Comparison of ENCODE assay signal across 11 cellular contexts in the genomic region with DNA sequence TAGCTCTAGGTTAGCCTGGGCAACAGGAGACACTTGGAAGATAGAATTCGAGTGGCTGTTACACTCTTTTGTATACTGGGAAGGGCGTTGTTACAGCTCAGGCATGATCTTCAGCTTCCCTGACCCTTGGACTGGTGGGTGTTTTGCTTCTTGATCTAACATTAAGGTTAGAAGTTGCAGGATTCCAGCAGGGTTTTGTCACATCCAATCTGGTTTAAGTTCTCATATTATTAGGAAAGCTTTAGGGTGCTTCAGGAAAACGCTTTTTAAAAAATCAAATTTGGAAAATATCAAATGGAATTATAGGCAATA. TPM values are rescaled to one million over a fixed set of nuclear protein-coding genes. Genes with fewer than 3 reads are reported as not detected.
DNase-seq lines count a peak whose midpoint lies in the region; ATAC-seq, FAIRE-seq and TF ChIP-seq lines count a peak whose summit lies in the region.
"Not testable (repeated sequence)": the region's sequence is repeated elsewhere in the genome, so short reads cannot be mapped to it uniquely, and the experiment has no call there.
"Had no signal": no experiment of that assay in that cellular context is flagged by ENCODE, and none has a peak within 500 bp of the region (broad histone marks: within the 10 kb centered on the region; RNA-seq: fewer than 3 reads in every experiment).

No MANE protein-coding gene starts in this region.

- H3K4me1 ChIP-seq in A549: peaks cover 29% of the 10 kb centered on the region
- H3K4me1 ChIP-seq in PC-9 (replicated peaks; ENCODE audit: insufficient read depth); thoracic aorta (ENCODE audit: control insufficient read depth in 1 of 2, low read depth in 2 of 2): not testable (repeated sequence)

- H3K27me3 ChIP-seq in PC-9 (ENCODE audit: insufficient read depth, low read depth); thoracic aorta (replicated peaks; ENCODE audit: insufficient read depth): not testable (repeated sequence)

- FAIRE-seq in A549 (lab: Jason Lieb, UNC): not testable (repeated sequence)

- H3K4me3 Mint-ChIP-seq in HFFc6 (peak overlapping the region; percentile 67), brain (peak overlapping the region in 4 of 5 experiments; percentile 62 to 75 (median 69)), nephron (peak overlapping the region; percentile 49 to 70 (median 68))
- peak overlapping the region; percentile 22 for H3K4me3 Mint-ChIP-seq in activated CD8-positive, alpha-beta T cell treated with anti-CD3 and anti-CD28 coated beads, Interleukin-2, amount 10 ng/mL, durations not matched to agents 7 days and 5 days

- CTCF ChIA-PET in A549 (lab: Yijun Ruan, JAX): interaction anchor here (1.6 to 5.9 kb wide), 2 partner anchors 13 to 18 kb away, joined by 5 to 41 read pairs; no protein-coding TSS in a partner anchor
- CTCF ChIA-PET in PC-9 (lab: Charles Lee): not testable (repeated sequence)
- CTCF ChIA-PET in activated CD8-positive, alpha-beta T cell treated with anti-CD3 and anti-CD28 coated beads, Interleukin-2, amount 10 ng/mL, durations not matched to agents 7 days and 5 days (lab: Charles Lee): interaction anchor here (1.2 to 3.6 kb wide), 2 partner anchors 13 to 73 kb away, joined by 3 to 11 read pairs; no protein-coding TSS in a partner anchor

- intact Hi-C loops in PC-9 (cut with micrococcal nuclease; ENCODE audit: unreplicated experiment): not testable (repeated sequence)

- H3K4me2 ChIP-seq in A549 (peak overlapping the region; percentile 90), PC-9 (peak overlapping the region; percentile 90; the same call in 1 of the 2 replicates)

- POLR2A ChIA-PET in A549 (lab: Yijun Ruan, JAX): interaction anchor here (4.6 kb wide), 1 partner anchor 13 kb away, joined by 106 read pairs; no protein-coding TSS in a partner anchor
- POLR2A ChIA-PET in PC-9 (lab: Charles Lee; ENCODE audit: unreplicated experiment): not testable (repeated sequence)
- POLR2A ChIA-PET in activated CD8-positive, alpha-beta T cell treated with anti-CD3 and anti-CD28 coated beads, Interleukin-2, amount 10 ng/mL, durations not matched to agents 7 days and 5 days (lab: Charles Lee): interaction anchor here (2.7 kb wide), 1 partner anchor 13 kb away, joined by 207 read pairs; no protein-coding TSS in a partner anchor

- not testable (repeated sequence) for H4K20me1 ChIP-seq in PC-9 (ENCODE audit: insufficient read depth)

- TF ChIP-seq RAD21 in A549 (conservative IDR thresholded peaks at IDR 0.05 in 1 of 2, IDR thresholded peaks at IDR 0.05 in 1 of 2): not testable (repeated sequence)

- H3K4me3 ChIP-seq in A549, thoracic aorta: not testable (repeated sequence)
- 0 out of 2 replicates have a peak overlapping the region, but pooled peaks have one; percentile 58 for H3K4me3 ChIP-seq in PC-9

- not testable (repeated sequence) for TF ChIP-seq POLR2A in A549 (IDR thresholded peaks at IDR 0.05; ENCODE audit: low read length)

- DNase-seq in A549 (ENCODE audit: low read depth in 1 of 2, low spot score in 1 of 2): peak in 1 of 2 experiments; percentile 46
- not testable (repeated sequence) for DNase-seq in HFFc6; PC-9; left lobe of liver (ENCODE audit: low spot score); thoracic aorta (ENCODE audit: low spot score)
- peak; percentile 10 for DNase-seq in activated CD8-positive, alpha-beta T cell treated with anti-CD3 and anti-CD28 coated beads, Interleukin-2, amount 10 ng/mL, durations not matched to agents 7 days and 5 days

- not testable (repeated sequence) for H3K36me3 Mint-ChIP-seq in HFFc6 (ENCODE audit: low read depth); activated CD8-positive, alpha-beta T cell treated with anti-CD3 and anti-CD28 coated beads, Interleukin-2, amount 10 ng/mL, durations not matched to agents 7 days and 5 days (ENCODE audit: low read depth); brain; nephron (ENCODE audit: low read depth)

- H3F3A ChIP-seq in PC-9 (ENCODE audit: insufficient read depth, low read depth): peaks cover 14% of the 10 kb centered on the region

- ATAC-seq in A549 (peak in 1 of 2 experiments; percentile 44; a peak in 3 of 6 replicates), left lobe of liver (peak; percentile 21)
- not testable (repeated sequence) for ATAC-seq in activated CD8-positive, alpha-beta T cell treated with anti-CD3 and anti-CD28 coated beads, Interleukin-2, amount 10 ng/mL, durations not matched to agents 7 days and 5 days; thoracic aorta (ENCODE audit: insufficient number of reproducible peaks, low FRiP score, low read depth)

- not testable (repeated sequence) for TF ChIP-seq EP300 in A549 (IDR thresholded peaks at IDR 0.05)

- BruUV-seq in PC-9 (replicated peaks; lab: Mats Ljungman, UMichigan): not testable (repeated sequence)

- not testable (repeated sequence) for H3K36me3 ChIP-seq in PC-9 (ENCODE audit: low read depth); thoracic aorta

- H3K9me2 ChIP-seq in PC-9 (ENCODE audit: insufficient read depth): not testable (repeated sequence)

- not testable (repeated sequence) for H3K27me3 Mint-ChIP-seq in HFFc6 (ENCODE audit: insufficient read depth); activated CD8-positive, alpha-beta T cell treated with anti-CD3 and anti-CD28 coated beads, Interleukin-2, amount 10 ng/mL, durations not matched to agents 7 days and 5 days (ENCODE audit: low read depth); brain; nephron (ENCODE audit: low read depth)

- not testable (repeated sequence) for H3K27ac Mint-ChIP-seq in HFFc6; activated CD8-positive, alpha-beta T cell treated with anti-CD3 and anti-CD28 coated beads, Interleukin-2, amount 10 ng/mL, durations not matched to agents 7 days and 5 days
- peak overlapping the region in 4 of 5 experiments; percentile 48 to 68 (median 64) for H3K27ac Mint-ChIP-seq in brain
- peak overlapping the region; percentile 78 to 85 (median 81) for H3K27ac Mint-ChIP-seq in nephron

- H3K4me1 Mint-ChIP-seq in HFFc6 (ENCODE audit: low read depth): peaks cover 35% of the 10 kb centered on the region
- H3K4me1 Mint-ChIP-seq in activated CD8-positive, alpha-beta T cell treated with anti-CD3 and anti-CD28 coated beads, Interleukin-2, amount 10 ng/mL, durations not matched to agents 7 days and 5 days (ENCODE audit: low read depth): peaks cover 33% of the 10 kb centered on the region
- peaks cover 23% of the 10 kb centered on the region for H3K4me1 Mint-ChIP-seq in brain
- H3K4me1 Mint-ChIP-seq in nephron: peaks cover 11% of the 10 kb centered on the region

- not testable (repeated sequence) for H3K79me2 ChIP-seq in PC-9 (ENCODE audit: low read depth)

- TF ChIP-seq CTCF in A549 (IDR thresholded peaks at IDR 0.05); HFFc6 (IDR thresholded peaks at IDR 0.05); PC-9 (conservative IDR thresholded peaks at IDR 0.05); brain (conservative IDR thresholded peaks at IDR 0.05); nephron (IDR thresholded peaks at IDR 0.05; ENCODE audit: unreplicated experiment in 3 of 3); thoracic aorta (IDR thresholded peaks at IDR 0.05): not testable (repeated sequence)

- not testable (repeated sequence) for H3K9me3 Mint-ChIP-seq in HFFc6; activated CD8-positive, alpha-beta T cell treated with anti-CD3 and anti-CD28 coated beads, Interleukin-2, amount 10 ng/mL, durations not matched to agents 7 days and 5 days (ENCODE audit: insufficient read depth); brain; nephron

- 11% methylated on average over 3 of the region's 3 CpGs for WGBS in A549 (ENCODE audit: missing lambda C conversion rate)

- H2AFZ ChIP-seq in PC-9: not testable (repeated sequence)

- not testable (repeated sequence) for H3K9me3 ChIP-seq in A549; PC-9 (ENCODE audit: insufficient read depth, low read depth); thoracic aorta

- peak overlapping the region; percentile 95 to 98 for H3K27ac ChIP-seq in A549
- H3K27ac ChIP-seq in PC-9: peak overlapping the region; percentile 91; the same call in 1 of the 2 replicates
- H3K27ac ChIP-seq in thoracic aorta: peak overlapping the region; percentile 32 to 78

RNA-seq across cellular contexts. Expression of gene HJV, which starts 29.1 kb away (rescaled TPM):
- polyA plus RNA-seq in A549 (2011; rRNA removed) (0.07 TPM in 1 of 2 replicates, not detected in the other), A549 (2017; fragmentation: RNase III; extraction: RNeasy Plus Mini Kit Qiagen cat#74134 plus additional on column Dnase treatment) (not detected in 3 replicates), brain (ENCODE audit: insufficient read depth, low read depth, low replicate concordance) (not detected)
- polyA plus RNA-seq in A549 (2012; cell fraction: cytosol; rRNA removed): not detected in 2 replicates
- polyA plus RNA-seq in A549 (2012; cell fraction: nucleus; rRNA removed): not detected in 2 replicates
- polyA minus RNA-seq in A549 (2011; rRNA and poly(A)+ RNA removed): not detected in 2 replicates
- total RNA-seq in HFFc6 (2021; fragmentation: NEBNext Ultra II Directional; extraction: Animal tissue kit (Norgen Biotek cat#: 25700)): not detected
- total RNA-seq in PC-9 (2021) (not detected in 2 replicates), left lobe of liver (110 TPM), thoracic aorta (not detected)
- not detected for total RNA-seq in activated CD8-positive, alpha-beta T cell treated with anti-CD3 and anti-CD28 coated beads, Interleukin-2, amount 10 ng/mL, durations not matched to agents 7 days and 5 days
- total RNA-seq: A172, H9 had no signal
- polyA plus RNA-seq: CD14-positive monocyte had no signal

RNA-seq across cellular contexts. Expression of gene TXNIP, which starts 54.2 kb away (rescaled TPM):
- 3.1 and 3.3 TPM in 2 replicates for polyA plus RNA-seq in A549 (2011; rRNA removed)
- polyA plus RNA-seq in A549 (2012; cell fraction: cytosol; rRNA removed): 0.06 and 0.08 TPM in 2 replicates
- 0.05 and 0.09 TPM in 2 replicates for polyA plus RNA-seq in A549 (2012; cell fraction: nucleus; rRNA removed)
- polyA plus RNA-seq in A549 (2017; fragmentation: RNase III; extraction: RNeasy Plus Mini Kit Qiagen cat#74134 plus additional on column Dnase treatment): 0.05 to 0.11 TPM in 2 of 3 replicates, not detected in the other
- polyA minus RNA-seq in A549 (2011; rRNA and poly(A)+ RNA removed): 4.3 and 4.7 TPM in 2 replicates
- 10 to 100 TPM; 49.2 to 78.0 (median 59.5) TPM for total RNA-seq in HFFc6 (2021; fragmentation: NEBNext Ultra II Directional; extraction: Animal tissue kit (Norgen Biotek cat#: 25700))
- total RNA-seq in PC-9 (2021): 95.7 and 131 TPM in 2 replicates
- 100 to 1,000 TPM; 190 to 195 TPM for total RNA-seq in activated CD8-positive, alpha-beta T cell treated with anti-CD3 and anti-CD28 coated beads, Interleukin-2, amount 10 ng/mL, durations not matched to agents 7 days and 5 days
- polyA plus RNA-seq in brain (ENCODE audit: insufficient read depth, low read depth, low replicate concordance): 115 TPM
- total RNA-seq in left lobe of liver: 66.5 TPM
- total RNA-seq in thoracic aorta: 100 to 1,000 TPM; 423 to 622 TPM

Comparison
In these comparisons a context has a peak if more than half of its experiments do, and no peak if none do; other contexts are left out.
1. RNA of gene HJV, which starts 29.1 kb away (total RNA-seq): 110 TPM in left lobe of liver (single experiment); not detected in HFFc6, not detected in PC-9, not detected in activated CD8-positive, alpha-beta T cell treated with anti-CD3 and anti-CD28 coated beads, Interleukin-2, amount 10 ng/mL, durations not matched to agents 7 days and 5 days and not detected in thoracic aorta; every median in the first group is over 100 times any median in the second.
2. Peak in every context shown above with its lines, with median percentiles within 50 percentile points of each other: H3K27ac ChIP-seq and H3K4me3 Mint-ChIP-seq.